ENCODE assay signal across 7 cellular contexts in the genomic region with DNA sequence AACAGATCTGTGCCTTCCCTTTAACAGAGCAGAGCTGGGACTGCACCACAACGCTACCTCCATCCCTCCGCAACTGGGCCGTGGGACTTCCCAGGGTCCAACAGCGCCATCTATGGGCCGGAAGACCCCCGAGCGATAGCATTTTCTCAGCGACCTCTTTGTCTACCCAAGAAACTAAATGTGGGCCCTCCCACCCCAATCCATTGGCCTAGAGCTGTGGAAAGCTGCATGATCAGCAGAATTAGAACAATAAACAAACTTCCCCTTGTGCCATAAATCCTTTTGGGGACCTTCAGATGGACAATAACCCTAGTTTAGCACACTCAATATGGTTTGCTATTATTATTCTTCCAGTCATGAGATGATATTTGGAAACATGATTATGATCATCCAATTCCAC.
DNase-seq lines count a peak whose midpoint lies in the region; ATAC-seq and TF ChIP-seq lines count a peak whose summit lies in the region.

No MANE protein-coding gene starts in this region.

- no peak overlapping the region for H3K27ac ChIP-seq in transverse colon

- no peaks in the 10 kb centered on the region for H3K4me1 ChIP-seq in transverse colon

- no peak for ATAC-seq in HG03521 (IDR thresholded peaks at IDR 0.05; ENCODE audit: unreplicated experiment)

- no peaks in the 10 kb centered on the region for H3K9me3 ChIP-seq in transverse colon

- TF ChIP-seq EP300 in transverse colon (IDR thresholded peaks at IDR 0.05; ENCODE audit: low read depth): no peak

- DNase-seq in GM03348 (ENCODE audit: low spot score): peak; percentile 33
- DNase-seq in H4 (ENCODE audit: low spot score): peak; percentile 40
- peak; percentile 42 for DNase-seq in NCI-H2171 (lab: John Stamatoyannopoulos, UW)
- peak; percentile 25 for DNase-seq in activated T-cell treated with anti-CD3 and anti-CD28 coated beads, Interleukin-2, amount 50 U/mL, for 1 hour
- peak; percentile 76 for DNase-seq in iPS DF 4.7 (ENCODE audit: extremely low read depth, low spot score)
- peak; percentile 14 for DNase-seq in transverse colon

- H3K36me3 ChIP-seq in transverse colon: no peaks in the 10 kb centered on the region

- in situ Hi-C loops in transverse colon (cut with MboI; ENCODE audit: low pct_ligation_motif_present in 1 of 4, low pct_unique_long_range_greater_than_20kb in 1 of 4, low sequenced_read_pairs in 3 of 4): no loop called here

- no peak for TF ChIP-seq POLR2A in transverse colon (IDR thresholded peaks at IDR 0.05)

- no peak overlapping the region for H3K4me3 ChIP-seq in transverse colon

- H3K27me3 ChIP-seq in transverse colon: no peaks in the 10 kb centered on the region

- TF ChIP-seq CTCF in transverse colon (IDR thresholded peaks at IDR 0.05): peak in 2 of 5 experiments; percentile 17 to 21

- intact Hi-C loops in transverse colon (cut with DNase I; ENCODE audit: low total_unique reads): no loop called here

- WGBS in transverse colon (ENCODE audit: low coverage in 1 of 2), 2 donors: 19% methylated on average over 8 of the region's 8 CpGs; no CpG with 5 or more reads in 1 of the 2 donors

Comparison
In these comparisons a context has a peak if more than half of its experiments do, and no peak if none do; other contexts are left out.
1. DNase-seq: peak in every context shown above with its lines; median percentile 76 in iPS DF 4.7; 42 in NCI-H2171; 40 in H4; 33 in GM03348; 25 in activated T-cell treated with anti-CD3 and anti-CD28 coated beads, Interleukin-2, amount 50 U/mL, for 1 hour; 14 in transverse colon.